ENCODE assay signal across 20 cellular contexts in the genomic region with DNA sequence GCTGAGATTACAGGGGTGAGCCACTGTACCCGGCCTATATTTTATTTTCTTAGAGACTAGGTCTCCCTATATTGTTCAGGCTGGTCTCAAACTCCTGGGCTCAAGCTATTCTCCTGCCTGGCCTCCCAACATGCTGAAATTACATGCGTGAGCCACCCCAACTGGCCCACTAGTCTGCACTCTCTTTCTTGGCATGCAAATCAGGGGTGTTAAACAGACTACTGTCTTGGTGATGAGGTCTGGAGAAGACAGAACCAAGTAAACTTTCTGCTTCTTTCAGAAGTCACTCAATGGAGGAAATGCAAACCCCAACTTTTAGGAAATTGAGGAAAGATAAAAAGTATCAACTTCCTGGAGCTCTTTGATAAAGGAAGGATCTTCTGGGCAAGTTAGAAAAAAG. TPM values are rescaled to one million over a fixed set of nuclear protein-coding genes. Genes with fewer than 3 reads are reported as not detected.
DNase-seq lines count a peak whose midpoint lies in the region; ATAC-seq and TF ChIP-seq lines count a peak whose summit lies in the region.
"Had no signal": no experiment of that assay in that cellular context is flagged by ENCODE, and none has a peak within 500 bp of the region (broad histone marks: within the 10 kb centered on the region; RNA-seq: fewer than 3 reads in every experiment).

No MANE protein-coding gene starts in this region.

- peaks cover 66% of the 10 kb centered on the region for H3K4me1 Mint-ChIP-seq in neural crest cell

- no peaks in the 10 kb centered on the region for H3K9me3 Mint-ChIP-seq in neural crest cell
- H3K9me3 Mint-ChIP-seq: T-cell had no signal

- H3K4me3 ChIP-seq in GM12865 (ENCODE audit: low read depth, low read length) = no peak overlapping the region
- H3K4me3 ChIP-seq: Peyer's patch, SK-N-MC had no signal

- peak; percentile 59 for ATAC-seq in GM19351 (IDR thresholded peaks at IDR 0.05; ENCODE audit: unreplicated experiment)
- ATAC-seq in HG03045 (IDR thresholded peaks at IDR 0.05; ENCODE audit: unreplicated experiment) = peak; percentile 50
- no peak for ATAC-seq in HG02763 (IDR thresholded peaks at IDR 0.05; ENCODE audit: unreplicated experiment)
- ATAC-seq: Right ventricle myocardium inferior, T-cell had no signal

- H3K27ac Mint-ChIP-seq in neural crest cell (ENCODE audit: unreplicated experiment) = peak overlapping the region; percentile 22
- H3K27ac Mint-ChIP-seq: T-cell had no signal

- H3K27me3 Mint-ChIP-seq in neural crest cell (ENCODE audit: low read depth) = peaks cover 11% of the 10 kb centered on the region

- no peaks in the 10 kb centered on the region for H3K36me3 Mint-ChIP-seq in neural crest cell (ENCODE audit: low read depth)
- H3K36me3 Mint-ChIP-seq: T-cell had no signal

- TF ChIP-seq CTCF in GM12865 (IDR thresholded peaks at IDR 0.05; ENCODE audit: insufficient read depth, low read depth, low read length, missing control alignments) (no peak), neural crest cell (conservative IDR thresholded peaks at IDR 0.05) (no peak)

- H3K4me3 Mint-ChIP-seq in neural crest cell = peak overlapping the region; percentile 65
- H3K4me3 Mint-ChIP-seq: T-cell had no signal

- DNase-seq in GM12865 (ENCODE audit: low read depth) = peak; percentile 58
- DNase-seq in neural crest cell (ENCODE audit: low read depth, low spot score) = no peak
- no peak for DNase-seq in NK-92 treated with Interleukin-12 subunit alpha and Interleukin-12 subunit beta, amount 100 ng/mL, for 24 hours (lab: John Stamatoyannopoulos, UW)
- no peak for DNase-seq in iPS-NIHi7 (ENCODE audit: extremely low spot score)
- DNase-seq: Caco-2, DMS153, IMR-90, Karpas-422, MM.1S, NCI-H1105, NCI-H1694 treated with DMSO at 0.1 percent for 48 hours, NCI-H226, NCI-H524 treated with DMSO at 0.1 percent for 48 hours, Peyer's patch, T-cell had no signal

RNA-seq across cellular contexts. Expression of a gene that starts 8.0 kb away (rescaled TPM):
- 655 and 665 TPM in 2 replicates for total RNA-seq in neural crest cell

RNA-seq across cellular contexts. Expression of a gene that starts 23.3 kb away (rescaled TPM):
- 26.3 and 27.9 TPM in 2 replicates for total RNA-seq in neural crest cell
